Comparison of ENCODE assay signal across 25 cellular contexts in genomic region chr2:62539892-62540785, GRCh38. TPM values are rescaled to one million over a fixed set of nuclear protein-coding genes. Genes with fewer than 3 reads are reported as not detected.
DNase-seq lines count a peak whose midpoint lies in the region; ATAC-seq, FAIRE-seq and TF ChIP-seq lines count a peak whose summit lies in the region.
"Had no signal": no experiment of that assay in that cellular context is flagged by ENCODE, and none has a peak within 500 bp of the region (broad histone marks: within the 10 kb centered on the region; RNA-seq: fewer than 3 reads in every experiment).

No MANE protein-coding gene starts in this region.

- H2AFZ ChIP-seq in HepG2 (ENCODE audit: low read length), result no peak overlapping the region

- ATAC-seq in HepG2, result peak; percentile 98
- ATAC-seq: activated naive CD4-positive, alpha-beta T cell treated with anti-CD3 and anti-CD28 coated beads, Interleukin-2, amount 50 U/mL, for 72 hours; activated T-helper 17 cell treated with anti-CD3 and anti-CD28 coated beads, Interleukin-2, amount 50 U/mL, for 72 hours; Right ventricle myocardium inferior had no signal

- TF ChIP-seq CTCF in epithelial cell of proximal tubule (conservative IDR thresholded peaks at IDR 0.05; ENCODE audit: low read depth, low read length), result no peak
- no peak for TF ChIP-seq CTCF in HepG2 (CRISPR knock-in tag; IDR thresholded peaks at IDR 0.05)

- H4K20me1 ChIP-seq in HepG2 (ENCODE audit: insufficient read depth, low read length), result no peaks in the 10 kb centered on the region

- CTCF ChIA-PET in HepG2 (lab: Yijun Ruan, JAX; ENCODE audit: low intra/inter-chr PET ratio, low total read pairs), result no interaction called here

- TF ChIP-seq RAD21 in HepG2 (CRISPR knock-in tag; IDR thresholded peaks at IDR 0.05), result peak; percentile 19; the same call in 1 of the 2 replicates

- in situ Hi-C loops in HepG2 (cut with HindIII; ENCODE audit: extremely low pct_ligation_motif_present, low pct_unique_long_range_greater_than_20kb), result no loop called here

- peak in 1 of 2 experiments; percentile 82; a peak in 2 of 4 replicates for TF ChIP-seq EP300 in HepG2 (IDR thresholded peaks at IDR 0.05; ENCODE audit: low read depth in 2 of 2, low read length in 2 of 2)
- peak; percentile 15; the same call in 1 of the 2 replicates for TF ChIP-seq EP300 in HepG2 (CRISPR knock-in tag; IDR thresholded peaks at IDR 0.05; ENCODE audit: borderline replicate concordance)

- peak overlapping the region; percentile 61 for H3K4me2 ChIP-seq in HepG2 (ENCODE audit: low read depth, low read length)

- peak; percentile 90 for FAIRE-seq in HepG2 (lab: Jason Lieb, UNC)

- POLR2A ChIA-PET in HepG2 (lab: Yijun Ruan, JAX), result interaction anchor here (0.6 to 7.2 kb wide), 22 partner anchors 8 to 167 kb away, joined by 3 to 193 read pairs (median 5); partner anchors contain the start of gene EHBP1

- H3K4me1 ChIP-seq in HepG2 (ENCODE audit: insufficient read depth, low read length), result peaks cover 71% of the 10 kb centered on the region

- peak overlapping the region; percentile 61 for H3K9ac ChIP-seq in HepG2 (ENCODE audit: insufficient read depth, low read depth, low read length)

- no peaks in the 10 kb centered on the region for H3K9me3 ChIP-seq in HepG2 (ENCODE audit: low read length)
- H3K9me3 ChIP-seq: tibial nerve had no signal

- 0% methylated on average over 1 of the region's 1 CpG for WGBS in HepG2 (ENCODE audit: low lambda C conversion rate)

- no peaks in the 10 kb centered on the region; a peak in 1 of 5 replicates for H3K36me3 ChIP-seq in HepG2 (replicated peaks in 1 of 2; ENCODE audit: control insufficient read depth in 1 of 2, insufficient read depth in 2 of 2, low read length in 2 of 2)
- H3K36me3 ChIP-seq: tibial nerve had no signal

- H3K79me2 ChIP-seq in HepG2 (ENCODE audit: insufficient read depth, low read length), result no peaks in the 10 kb centered on the region

- no peaks in the 10 kb centered on the region for H3K27me3 ChIP-seq in HepG2 (ENCODE audit: control insufficient read depth in 1 of 2, insufficient read depth in 2 of 2, low read length in 2 of 2)
- H3K27me3 ChIP-seq: tibial nerve had no signal

- H3K27ac ChIP-seq in HepG2 (ENCODE audit: extremely low read length, insufficient read depth, low read length), result peak overlapping the region; percentile 84
- H3K27ac ChIP-seq: 22Rv1, tibial nerve had no signal

- H3K4me3 ChIP-seq in epithelial cell of proximal tubule (ENCODE audit: low read depth, low read length) (no peak overlapping the region), HepG2 (replicated peaks in 1 of 3; ENCODE audit: insufficient read depth in 1 of 3, low read depth in 2 of 3, low read length in 3 of 3) (peak overlapping the region in 1 of 3 experiments; percentile 8; a peak in 1 of 6 replicates)
- H3K4me3 ChIP-seq: tibial nerve had no signal

- BruUV-seq in HepG2 (replicated peaks; lab: Mats Ljungman, UMichigan), result no TSS peak

- intact Hi-C loops in HepG2 (cut with micrococcal nuclease; ENCODE audit: unreplicated experiment), result loop anchor here (2.0 kb wide), 2 partner anchors 13 to 29 kb away; no protein-coding TSS in a partner anchor

- DNase-seq in DMS53 (lab: John Stamatoyannopoulos, UW) (peak; percentile 38), DMS53 treated with DMSO at 0.1 percent for 48 hours (lab: John Stamatoyannopoulos, UW; ENCODE audit: unreplicated experiment) (no peak), epithelial cell of proximal tubule (ENCODE audit: low read depth) (peak; percentile 40), HepG2 (ENCODE audit: low spot score) (peak; percentile 94), T1000 (lab: John Stamatoyannopoulos, UW) (no peak), inferior parietal cortex (ENCODE audit: extremely low spot score) (no peak), midbrain (lab: John Stamatoyannopoulos, UW) (no peak), NOMO-1 treated with DMSO at 0.1 percent for 48 hours (lab: John Stamatoyannopoulos, UW; ENCODE audit: unreplicated experiment) (no peak)
- DNase-seq: activated B cell treated with CpG ODN at 0.5 μM for 24 hours; activated CD4-positive, alpha-beta T cell treated with anti-CD3 and anti-CD28 coated beads, Interleukin-2, amount 50 U/mL, for 4 hours; AML-193; aorta; CD4-positive, alpha-beta memory T cell; DMS153; GF-D8; head of caudate nucleus; NCI-H1048; NCI-H1694 treated with DMSO at 0.1 percent for 48 hours; NCI-H748 treated with DMSO at 0.1 percent for 48 hours; stimulated activated CD8-positive, alpha-beta memory T cell treated with anti-CD3 and anti-CD28 coated beads, Interleukin-4, amount 100 ng/mL, for 48 hours had no signal

- TF ChIP-seq POLR2A in HepG2 (IDR thresholded peaks at IDR 0.05; ENCODE audit: insufficient read depth in 1 of 2, low read depth in 2 of 2, low read length in 2 of 2), result peak; percentile 35 to 69; a peak in 2 of 4 replicates

TF ChIP-seq in HepG2, 621 proteins besides CTCF, POLR2A, EP300 and RAD21 (continues in another document):
- TF ChIP-seq ZMYM4 (CRISPR knock-in tag; IDR thresholded peaks at IDR 0.05), result peak; percentile 83
- no peak for TF ChIP-seq ZNF768 (CRISPR knock-in tag; IDR thresholded peaks at IDR 0.05)
- no peak for TF ChIP-seq ZNF607 (CRISPR knock-in tag; IDR thresholded peaks at IDR 0.05; ENCODE audit: borderline replicate concordance)
- TF ChIP-seq ARID4A (CRISPR knock-in tag; IDR thresholded peaks at IDR 0.05; ENCODE audit: borderline replicate concordance), result no peak
- TF ChIP-seq ZBTB34 (CRISPR knock-in tag; IDR thresholded peaks at IDR 0.05), result no peak
- peak; percentile 58; the same call in 1 of the 2 replicates for TF ChIP-seq FOSL2 (CRISPR knock-in tag; IDR thresholded peaks at IDR 0.05)

RNA-seq across cellular contexts. Expression of gene TMEM17, which starts 34.1 kb away (rescaled TPM):
- total RNA-seq in epithelial cell of proximal tubule, result 2.1 and 3.5 TPM in 2 replicates
- 0.22 and 0.28 TPM in 2 replicates for total RNA-seq in HepG2 (2016; rRNA removed; fragmentation: Illumina TruSeq; extraction: Trizol)
- total RNA-seq in HepG2 (2016; cell fraction: cytosol; rRNA removed; fragmentation: Illumina TruSeq; extraction: Trizol; ENCODE audit: low read depth), result 0.18 TPM in 1 of 2 replicates, not detected in the other
- total RNA-seq in HepG2 (2016; cell fraction: insoluble cytoplasmic fraction; rRNA removed; fragmentation: Illumina TruSeq; extraction: Trizol), result 0.07 and 0.30 TPM in 2 replicates
- 0.24 and 0.25 TPM in 2 replicates for total RNA-seq in HepG2 (2016; cell fraction: membrane; rRNA removed; fragmentation: Illumina TruSeq; extraction: Trizol)
- total RNA-seq in HepG2 (2016; cell fraction: nucleus; rRNA removed; fragmentation: Illumina TruSeq; extraction: Trizol), result 0.40 TPM in 1 of 2 replicates, not detected in the other
- polyA plus RNA-seq in HepG2 (2011; rRNA removed), result 0.30 and 0.50 TPM in 2 replicates
- polyA plus RNA-seq in HepG2 (2011; cell fraction: cytosol; rRNA removed), result 0.20 and 0.33 TPM in 2 replicates
- polyA plus RNA-seq in HepG2 (2011; cell fraction: nucleus; rRNA removed), result 0.11 and 0.16 TPM in 2 replicates
- 0.16 and 0.24 TPM in 2 replicates for polyA plus RNA-seq in HepG2 (2012)
- polyA plus RNA-seq in HepG2 (2016; cell fraction: cytosol; fragmentation: Illumina TruSeq; extraction: Trizol; ENCODE audit: low read depth), result 0.19 and 0.25 TPM in 2 replicates
- polyA plus RNA-seq in HepG2 (2016; cell fraction: insoluble cytoplasmic fraction; fragmentation: Illumina TruSeq; extraction: Trizol; ENCODE audit: low read depth), result 0.12 and 0.22 TPM in 2 replicates
- polyA plus RNA-seq in HepG2 (2016; cell fraction: membrane; fragmentation: Illumina TruSeq; extraction: Trizol; ENCODE audit: low read depth), result 0.35 and 0.46 TPM in 2 replicates
- polyA plus RNA-seq in HepG2 (2016; cell fraction: nucleus; fragmentation: Illumina TruSeq; extraction: Trizol; ENCODE audit: insufficient read depth, low read depth), result 0.25 and 0.76 TPM in 2 replicates
- 0.21 and 0.32 TPM in 2 replicates for polyA minus RNA-seq in HepG2 (2011; rRNA and poly(A)+ RNA removed; ENCODE audit: low replicate concordance)
- 0.35 TPM in 1 of 2 replicates, not detected in the other for polyA minus RNA-seq in HepG2 (2011; cell fraction: cytosol; rRNA and poly(A)+ RNA removed)
- 0.25 and 0.52 TPM in 2 replicates for polyA minus RNA-seq in HepG2 (2011; cell fraction: nucleus; rRNA and poly(A)+ RNA removed)
- total RNA-seq: activated B cell treated with CpG ODN at 0.5 μM for 24 hours; activated naive CD4-positive, alpha-beta T cell treated with anti-CD3 and anti-CD28 coated beads, Interleukin-2, amount 50 U/mL, for 72 hours; CD4-positive, alpha-beta memory T cell had no signal
- polyA plus RNA-seq: CD4-positive, alpha-beta memory T cell had no signal

Comparison
In these comparisons a context has a peak if more than half of its experiments do, and no peak if none do; other contexts are left out.
1. DNase-seq: peak in DMS53 (single experiment), epithelial cell of proximal tubule (single experiment) and HepG2 (single experiment); none in DMS53 treated with DMSO at 0.1 percent for 48 hours (single experiment), T1000 (single experiment), inferior parietal cortex (single experiment), midbrain (single experiment) and NOMO-1 treated with DMSO at 0.1 percent for 48 hours (single experiment).